Comparison of ENCODE assay signal across 8 cellular contexts in genomic region chr11:108666373-108666772, GRCh38. TPM values are rescaled to one million over a fixed set of nuclear protein-coding genes. Genes with fewer than 3 reads are reported as not detected.
DNase-seq lines count a peak whose midpoint lies in the region; ATAC-seq and TF ChIP-seq lines count a peak whose summit lies in the region.

No MANE protein-coding gene starts in this region.

- H2BK120ac ChIP-seq in trophoblast cell (ENCODE audit: insufficient read depth, low read length, poor library complexity), result no peak overlapping the region

- 0 out of 4 replicates have a peak overlapping the region, but pooled peaks of 1 of the 2 experiments have one; percentile 76 for H3K4me3 ChIP-seq in SK-N-SH (ENCODE audit: low read depth in 2 of 2, low read length in 1 of 2)
- peak overlapping the region; percentile 47 for H3K4me3 ChIP-seq in NB4 (ENCODE audit: low read depth, low read length)
- peak overlapping the region in 2 of 3 donors; percentile 88 to 94 for H3K4me3 ChIP-seq in breast epithelium
- H3K4me3 ChIP-seq in trophoblast cell (ENCODE audit: low read depth, low read length), result no peak overlapping the region

- H2AFZ ChIP-seq in SK-N-SH (ENCODE audit: low read depth) (no peak overlapping the region), trophoblast cell (ENCODE audit: insufficient read depth, low read length, poor library complexity) (no peak overlapping the region)

- no peaks in the 10 kb centered on the region for H3K27me3 ChIP-seq in SK-N-SH (ENCODE audit: insufficient read depth)
- H3K27me3 ChIP-seq in breast epithelium, result no peaks in the 10 kb centered on the region
- no peaks in the 10 kb centered on the region for H3K27me3 ChIP-seq in trophoblast cell (ENCODE audit: insufficient read depth, low read length)

- no peak overlapping the region for H3K23ac ChIP-seq in trophoblast cell (ENCODE audit: low read length)

- no peak overlapping the region for H2BK12ac ChIP-seq in trophoblast cell (ENCODE audit: low read length)

- POLR2A ChIA-PET in SK-N-SH (lab: Yijun Ruan, JAX), result no interaction called here

- H3K27ac ChIP-seq in SK-N-SH (ENCODE audit: low read depth in 2 of 2, low read length in 1 of 2), result no peak overlapping the region
- H3K27ac ChIP-seq in breast epithelium, result no peak overlapping the region
- H3K27ac ChIP-seq in trophoblast cell (ENCODE audit: low read depth, low read length), result no peak overlapping the region

- peak overlapping the region; percentile 33 for H3K18ac ChIP-seq in trophoblast cell (ENCODE audit: low read length)

- no peak overlapping the region for H3K14ac ChIP-seq in trophoblast cell (ENCODE audit: low read length)

- CTCF ChIA-PET in SK-N-SH (lab: Yijun Ruan, JAX), result no interaction called here

- H3K4me1 ChIP-seq in SK-N-SH (ENCODE audit: control insufficient read depth in 1 of 2, insufficient read depth in 2 of 2, low read depth in 1 of 2, low read length in 1 of 2) (peaks cover 10 to 17% of the 10 kb centered on the region in 2 experiments; a peak in 2 of 4 replicates), breast epithelium (peaks cover 0 to 14% of the 10 kb centered on the region in 2 donors), trophoblast cell (ENCODE audit: control insufficient read depth in 1 of 2, insufficient read depth in 2 of 2, low read length in 2 of 2) (peaks cover 0 to 8% of the 10 kb centered on the region in 2 experiments)

- peak overlapping the region; percentile 77 for H3K4me2 ChIP-seq in SK-N-SH
- no peak overlapping the region for H3K4me2 ChIP-seq in trophoblast cell (ENCODE audit: low read length)

- H4K8ac ChIP-seq in trophoblast cell (ENCODE audit: low read depth, low read length), result no peak overlapping the region

- no peak overlapping the region for H2BK5ac ChIP-seq in trophoblast cell (ENCODE audit: low read depth, low read length, poor library complexity)

- no peak overlapping the region for H4K91ac ChIP-seq in trophoblast cell (ENCODE audit: low read depth, low read length)

- no peak for TF ChIP-seq EP300 in SK-N-SH (IDR thresholded peaks at IDR 0.05; ENCODE audit: borderline replicate concordance in 1 of 2, low read depth in 1 of 2, low read length in 1 of 2)

- H3K79me2 ChIP-seq in SK-N-SH (ENCODE audit: insufficient read depth) (peaks cover 65% of the 10 kb centered on the region), trophoblast cell (ENCODE audit: control insufficient read depth, insufficient read depth, low read length, poor library complexity) (peaks cover 7% of the 10 kb centered on the region)

- no peaks in the 10 kb centered on the region for H3K9me2 ChIP-seq in SK-N-SH

- ATAC-seq in SK-N-SH treated with all-trans-retinoic acid at 6 μM for 48 hours, result no peak

- H3K36me3 ChIP-seq in SK-N-SH (replicated peaks in 1 of 2; ENCODE audit: control insufficient read depth in 1 of 2, insufficient read depth in 2 of 2, low read length in 1 of 2) (peaks cover 0 to 15% of the 10 kb centered on the region in 2 experiments), breast epithelium (no peaks in the 10 kb centered on the region), trophoblast cell (ENCODE audit: control insufficient read depth in 1 of 2, insufficient read depth in 2 of 2, low read length in 2 of 2) (no peaks in the 10 kb centered on the region)

- H4K12ac ChIP-seq in trophoblast cell (ENCODE audit: low read depth, low read length), result no peak overlapping the region

- no peak overlapping the region for H2AK5ac ChIP-seq in trophoblast cell (ENCODE audit: low read length)

- no peaks in the 10 kb centered on the region for H3F3A ChIP-seq in SK-N-SH (replicated peaks; ENCODE audit: insufficient read depth)

- TF ChIP-seq POLR2A in NB4 (IDR thresholded peaks at IDR 0.05; ENCODE audit: extremely low read depth, insufficient read length) (no peak), breast epithelium (IDR thresholded peaks at IDR 0.05) (no peak)

- no peak for TF ChIP-seq RAD21 in SK-N-SH (IDR thresholded peaks at IDR 0.05; ENCODE audit: low read length)

- DNase-seq in SK-N-SH, result no peak
- DNase-seq in NB4 (ENCODE audit: low read depth), result peak; percentile 30
- no peak for DNase-seq in breast epithelium (ENCODE audit: low spot score in 2 of 2)
- no peak for DNase-seq in trophoblast cell
- DNase-seq in OCI-M2 (lab: John Stamatoyannopoulos, UW; ENCODE audit: unreplicated experiment), result no peak
- DNase-seq in effector CD8-positive, alpha-beta T cell (lab: John Stamatoyannopoulos, UW), result no peak
- no peak for DNase-seq in NCI-H2029 treated with DMSO at 0.1 percent for 48 hours (lab: John Stamatoyannopoulos, UW)

- H4K20me1 ChIP-seq in SK-N-SH (ENCODE audit: insufficient read depth), result no peaks in the 10 kb centered on the region

- H3K9me3 ChIP-seq in SK-N-SH (no peaks in the 10 kb centered on the region), breast epithelium (no peaks in the 10 kb centered on the region), trophoblast cell (ENCODE audit: insufficient read depth, low read depth, low read length) (no peaks in the 10 kb centered on the region)

- intact Hi-C loops in breast epithelium (cut with DNase I; ENCODE audit: low total_unique reads), result no loop called here

- peaks cover 5% of the 10 kb centered on the region for H3K79me1 ChIP-seq in trophoblast cell (ENCODE audit: low read length)

- no peak overlapping the region for H3K9ac ChIP-seq in SK-N-SH
- no peak overlapping the region for H3K9ac ChIP-seq in trophoblast cell (ENCODE audit: low read length)

- 92% methylated on average over 7 of the region's 7 CpGs for WGBS in SK-N-SH (ENCODE audit: low lambda C conversion rate)
- WGBS in trophoblast cell (ENCODE audit: extremely low coverage, insufficient coverage, insufficient read length), result no CpG with 5 or more reads among the region's 7 CpGs

- no peak for TF ChIP-seq CTCF in SK-N-SH (IDR thresholded peaks at IDR 0.05)
- no peak for TF ChIP-seq CTCF in NB4 (IDR thresholded peaks at IDR 0.05; ENCODE audit: low read depth, low read length)
- no peak for TF ChIP-seq CTCF in breast epithelium (IDR thresholded peaks at IDR 0.05)

- H3K4ac ChIP-seq in trophoblast cell (ENCODE audit: low read depth, low read length), result peak overlapping the region; percentile 52

TF ChIP-seq in SK-N-SH, 30 proteins besides CTCF, POLR2A, EP300 and RAD21 (continues in another document):
- no peak for TF ChIP-seq FOSL2 (IDR thresholded peaks at IDR 0.05; ENCODE audit: borderline replicate concordance, low read depth)
- TF ChIP-seq TCF12 (IDR thresholded peaks at IDR 0.05), result no peak
- TF ChIP-seq REST (IDR thresholded peaks at IDR 0.05; ENCODE audit: low read depth, low read length), result no peak
- TF ChIP-seq JUND (IDR thresholded peaks at IDR 0.05), result no peak

TF ChIP-seq in SK-N-SH treated with all-trans-retinoic acid at 6 μM for 48 hours, 23 proteins besides CTCF, POLR2A, EP300 and RAD21 (continues in another document):
- TF ChIP-seq ISL1 (CRISPR knock-in tag; IDR thresholded peaks at IDR 0.05) (no peak), POU6F1 (CRISPR knock-in tag; IDR thresholded peaks at IDR 0.05; ENCODE audit: borderline replicate concordance, low read depth) (no peak), ZNF8 (CRISPR knock-in tag; IDR thresholded peaks at IDR 0.05) (no peak), CSRNP3 (CRISPR knock-in tag; IDR thresholded peaks at IDR 0.05) (no peak), PPARA (CRISPR knock-in tag; IDR thresholded peaks at IDR 0.05; ENCODE audit: borderline replicate concordance) (no peak), ZNF70 (CRISPR knock-in tag; IDR thresholded peaks at IDR 0.05) (no peak), BACH2 (CRISPR knock-in tag; IDR thresholded peaks at IDR 0.05; ENCODE audit: borderline replicate concordance) (no peak), CSDC2 (CRISPR knock-in tag; IDR thresholded peaks at IDR 0.05) (no peak)

RNA-seq across cellular contexts. Expression of gene DDX10, which starts 1.5 kb away (rescaled TPM):
- 35.8 and 42.7 TPM in 2 replicates for polyA plus RNA-seq in SK-N-SH (2012; rRNA removed)
- polyA plus RNA-seq in SK-N-SH (2012; cell fraction: cytosol; rRNA removed), result 40.8 and 52.9 TPM in 2 replicates
- 32.8 and 39.3 TPM in 2 replicates for polyA plus RNA-seq in SK-N-SH (2012; cell fraction: nucleus; rRNA removed)
- 10 to 100 TPM; 17.3 to 41.9 (median 29.5) TPM for total RNA-seq in breast epithelium
- 25.7 and 27.8 TPM in 2 replicates for polyA plus RNA-seq in trophoblast cell (2013)
